In the genomic region with DNA sequence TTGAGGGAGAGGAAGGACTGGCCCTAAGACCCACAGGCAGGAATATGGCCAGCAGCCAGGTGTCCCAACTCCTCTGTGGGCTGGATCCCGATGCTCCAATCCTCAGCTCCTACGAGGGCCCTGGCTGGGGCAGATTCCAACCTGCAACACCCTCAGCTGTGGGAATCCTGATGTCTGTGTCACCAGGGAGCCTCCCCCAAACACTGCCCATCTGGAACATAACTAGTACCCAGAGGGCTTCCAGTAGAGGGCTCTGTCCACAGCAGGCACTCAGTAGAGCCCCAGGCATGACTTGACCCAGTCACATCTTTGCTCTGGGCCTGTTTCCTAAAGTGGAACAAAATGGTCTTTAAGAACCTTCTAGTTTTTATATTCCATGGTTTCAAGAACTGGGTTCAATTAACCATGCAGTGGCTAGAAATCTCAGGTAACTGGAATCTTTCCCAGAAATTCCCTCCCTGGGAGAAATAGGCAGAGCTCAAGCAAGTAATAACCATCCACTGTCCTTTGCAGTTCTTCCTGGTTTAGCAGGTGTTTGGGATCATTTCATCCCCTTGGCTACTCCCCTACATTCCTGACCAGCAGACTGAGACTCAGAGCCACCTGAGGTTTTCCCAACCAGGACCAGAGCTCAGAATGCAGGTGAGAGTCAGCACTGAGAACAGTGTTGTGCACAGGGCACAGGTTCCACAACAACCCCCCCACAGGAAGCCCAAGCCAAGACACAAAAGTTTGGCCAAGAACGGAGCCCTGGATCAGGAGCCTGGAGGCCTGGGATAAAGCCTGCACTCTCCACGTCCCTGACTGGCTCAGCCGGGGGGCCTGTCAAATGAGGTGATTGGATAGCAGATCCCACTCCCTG, we compare ENCODE assay signal across 1 cellular context.
A peak's percentile ranks its signal among the peaks of the same experiment; 100 is the strongest.
TF ChIP-seq lines count a peak whose summit lies in the region.

No MANE protein-coding gene starts in this region.

TF ChIP-seq in HepG2, 621 proteins besides CTCF, POLR2A, EP300 and RAD21:
- TF ChIP-seq STAG1 (CRISPR knock-in tag; IDR thresholded peaks at IDR 0.05) (peak; percentile 6; the same call in 1 of the 2 replicates), REXO4 (CRISPR knock-in tag; IDR thresholded peaks at IDR 0.05; ENCODE audit: borderline replicate concordance) (no peak)
